ENCODE assay signal across 20 cellular contexts in the genomic region with DNA sequence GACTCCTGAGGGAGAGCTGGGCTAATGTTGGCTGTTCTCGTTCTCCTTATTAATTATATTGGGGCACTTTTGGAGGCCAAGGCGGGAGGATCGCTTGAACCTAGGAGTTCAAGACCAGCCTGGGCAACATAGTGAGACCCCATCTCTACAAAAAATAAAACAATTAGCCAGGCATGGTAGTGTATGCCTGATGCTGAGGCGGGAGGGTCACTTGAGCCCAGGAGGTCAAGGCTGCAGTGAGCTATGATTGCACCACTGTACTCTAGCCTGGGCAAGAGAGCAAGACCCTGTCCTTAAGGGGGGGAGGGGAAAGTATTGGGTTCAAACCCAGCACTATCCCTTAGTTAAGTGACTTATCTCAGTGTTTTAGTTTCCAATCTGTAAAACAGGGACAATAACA.
"Had no signal": no experiment of that assay in that cellular context is flagged by ENCODE, and none has a peak within 500 bp of the region (broad histone marks: within the 10 kb centered on the region; RNA-seq: fewer than 3 reads in every experiment).

No MANE protein-coding gene starts in this region.

- ATAC-seq: effector memory CD8-positive, alpha-beta T cell; gastrocnemius medialis had no signal

- H3K27me3 Mint-ChIP-seq: effector memory CD8-positive, alpha-beta T cell had no signal

- DNase-seq: cortex of kidney; effector CD8-positive, alpha-beta T cell; effector memory CD8-positive, alpha-beta T cell; esophagus squamous epithelium; foreskin melanocyte; gastrocnemius medialis; hippocampal formation; left lung; naive B cell had no signal

- FAIRE-seq: endometrium, islet of Langerhans, keratinocyte had no signal

- H3K27me3 ChIP-seq: colonic mucosa, esophagus squamous epithelium, gastrocnemius medialis, heart right ventricle, left lung had no signal

- H3K27ac Mint-ChIP-seq: dendritic cell treated with granulocyte-macrophage colony-stimulating factor and Interleukin-4, amounts not matched to agents 40 ng/mL and 50 ng/mL, for 4 days; effector memory CD8-positive, alpha-beta T cell; endodermal cell; mesothelial cell of epicardium had no signal

- H3K36me3 ChIP-seq: colonic mucosa, esophagus squamous epithelium, gastrocnemius medialis, heart right ventricle, left lung, lower lobe of right lung had no signal

- H3K36me3 Mint-ChIP-seq: mesothelial cell of epicardium, naive B cell had no signal

- H3K9me3 ChIP-seq: colonic mucosa, esophagus squamous epithelium, gastrocnemius medialis, heart right ventricle, left lung, lower lobe of right lung, mucosa of descending colon had no signal

- H3K4me3 ChIP-seq: colonic mucosa, esophagus squamous epithelium, gastrocnemius medialis, heart right ventricle, left lung, lower lobe of right lung, mucosa of descending colon had no signal

- H3K4me1 Mint-ChIP-seq: mesothelial cell of epicardium had no signal

- H3K9me3 Mint-ChIP-seq: dendritic cell treated with granulocyte-macrophage colony-stimulating factor and Interleukin-4, amounts not matched to agents 40 ng/mL and 50 ng/mL, for 4 days; effector memory CD8-positive, alpha-beta T cell; endodermal cell; mesothelial cell of epicardium; naive B cell had no signal

- H3K27ac ChIP-seq: colonic mucosa, epithelial cell of prostate, esophagus squamous epithelium, gastrocnemius medialis, heart right ventricle, left lung, lower lobe of right lung had no signal

- H3K4me3 Mint-ChIP-seq: dendritic cell treated with granulocyte-macrophage colony-stimulating factor and Interleukin-4, amounts not matched to agents 40 ng/mL and 50 ng/mL, for 4 days; effector memory CD8-positive, alpha-beta T cell; endodermal cell; mesothelial cell of epicardium; naive B cell had no signal

- H3K4me1 ChIP-seq: colonic mucosa, gastrocnemius medialis had no signal
